ENCODE assay signal across 13 cellular contexts in the genomic region with DNA sequence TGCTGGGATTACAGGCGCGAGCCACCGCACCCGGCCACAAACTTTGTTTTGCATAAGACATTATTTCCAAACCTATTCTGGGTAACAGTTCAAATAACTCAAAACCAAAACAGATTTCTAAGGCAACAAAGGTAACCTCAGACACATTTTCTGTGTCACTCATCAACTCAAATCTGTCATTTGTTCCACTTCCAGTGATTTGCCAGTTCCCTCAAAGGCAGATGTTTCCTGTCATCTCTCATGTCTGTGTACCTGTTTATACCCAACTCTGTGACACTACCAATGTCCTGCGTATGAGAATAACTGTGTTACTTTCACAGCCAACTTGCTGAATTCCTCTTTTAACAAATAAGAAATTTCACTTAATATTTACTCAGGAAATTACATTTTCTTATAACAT. TPM values are rescaled to one million over a fixed set of nuclear protein-coding genes. Genes with fewer than 3 reads are reported as not detected.
A peak's percentile ranks its signal among the peaks of the same experiment; 100 is the strongest.
DNase-seq lines count a peak whose midpoint lies in the region; ATAC-seq and TF ChIP-seq lines count a peak whose summit lies in the region.
"Had no signal": no experiment of that assay in that cellular context is flagged by ENCODE, and none has a peak within 500 bp of the region (broad histone marks: within the 10 kb centered on the region; RNA-seq: fewer than 3 reads in every experiment).

No MANE protein-coding gene starts in this region.

- no peaks in the 10 kb centered on the region for H3K9me3 ChIP-seq in ovary

- H3K27ac ChIP-seq in caudate nucleus (ENCODE audit: low read depth, low read length) (no peak overlapping the region), ovary (no peak overlapping the region)
- H3K27ac ChIP-seq: epithelial cell of prostate had no signal

- no peaks in the 10 kb centered on the region for H3K4me1 ChIP-seq in ovary (ENCODE audit: insufficient read depth)

- no peaks in the 10 kb centered on the region for H3K27me3 ChIP-seq in ovary

- no peaks in the 10 kb centered on the region for H3K36me3 ChIP-seq in ovary

- no peak for TF ChIP-seq POLR2A in ovary (IDR thresholded peaks at IDR 0.05)

- DNase-seq in GM12864 (ENCODE audit: low read depth) (peak; percentile 47), DMS 273 treated with DMSO at 0.1 percent for 48 hours (lab: John Stamatoyannopoulos, UW) (no peak), caudate nucleus (lab: John Stamatoyannopoulos, UW) (no peak), ovary (no peak), NCI-H524 (lab: John Stamatoyannopoulos, UW) (no peak)
- DNase-seq: activated T-cell treated with anti-CD3 and anti-CD28 coated beads for 4 hours, NCI-H1105, trophoblast cell had no signal

- intact Hi-C loops in ovary (cut with DNase I) = no loop called here

- TF ChIP-seq CTCF in GM12864 (IDR thresholded peaks at IDR 0.05; ENCODE audit: low read depth, low read length, missing control alignments) (no peak), ovary (IDR thresholded peaks at IDR 0.05) (no peak)

- 87 to 93% (median 93%) methylated on average over 5 of the region's 5 CpGs for WGBS in ovary, 3 donors

- H3K4me3 ChIP-seq in GM12864 (ENCODE audit: low read depth, low read length) (no peak overlapping the region), ovary (no peak overlapping the region)

- no peak for TF ChIP-seq EP300 in ovary (IDR thresholded peaks at IDR 0.05)

- ATAC-seq in GM19395 (IDR thresholded peaks at IDR 0.05; ENCODE audit: unreplicated experiment) (peak; percentile 94), HG02763 (IDR thresholded peaks at IDR 0.05; ENCODE audit: unreplicated experiment) (peak; percentile 85), HG03469 (IDR thresholded peaks at IDR 0.05; ENCODE audit: unreplicated experiment) (peak; percentile 94)

RNA-seq across cellular contexts. Expression of gene SCN3A, which starts 54.4 kb away (rescaled TPM):
- total RNA-seq in ovary = 1 to 10 TPM in 2 of 7 donors, under 1 TPM in 5; 0.20 to 3.4 (median 0.80) TPM
- polyA plus RNA-seq in ovary = 1 to 10 TPM in 1 of 2 donors, under 1 TPM in 1; 0.56 to 1.3 TPM
- total RNA-seq: T-helper 1 cell treated with Interleukin-12 subunit alpha and Interleukin-12 subunit beta and Interleukin-4 antibody, amounts not matched to agents 30 ng/mL and 1 ng/mL, for 36 hours had no signal
